In the genomic region with DNA sequence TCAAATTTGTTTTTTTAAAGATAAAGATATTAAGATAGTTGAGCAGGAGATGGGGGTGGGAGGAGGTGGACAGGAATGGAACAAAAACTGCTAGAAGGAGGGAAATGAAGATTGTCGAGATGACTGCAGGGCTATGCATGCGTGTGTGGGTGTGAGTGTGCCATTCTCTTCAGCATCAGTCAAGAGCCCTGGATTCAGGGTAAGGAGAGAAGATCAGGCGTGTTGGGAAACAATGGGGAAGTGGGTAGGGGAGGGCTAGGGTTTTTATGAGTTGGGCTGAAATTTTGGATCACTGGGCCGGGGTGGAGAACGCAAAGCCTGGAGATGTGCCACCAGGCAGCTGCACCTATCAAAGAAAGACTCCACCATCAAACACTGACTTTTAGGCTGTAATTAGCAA, we compare ENCODE assay signal across 12 cellular contexts. TPM values are rescaled to one million over a fixed set of nuclear protein-coding genes. Genes with fewer than 3 reads are reported as not detected.
DNase-seq lines count a peak whose midpoint lies in the region; ATAC-seq and TF ChIP-seq lines count a peak whose summit lies in the region.
"Had no signal": no experiment of that assay in that cellular context is flagged by ENCODE, and none has a peak within 500 bp of the region (broad histone marks: within the 10 kb centered on the region; RNA-seq: fewer than 3 reads in every experiment).

No MANE protein-coding gene starts in this region.

- H2AFZ ChIP-seq in smooth muscle cell (ENCODE audit: low read depth), result no peak overlapping the region

- peak overlapping the region; percentile 77 for H3K27ac ChIP-seq in caudate nucleus (ENCODE audit: low read depth, low read length)
- H3K27ac ChIP-seq in layer of hippocampus (ENCODE audit: low read depth, low read length), result peak overlapping the region; percentile 24
- no peak overlapping the region for H3K27ac ChIP-seq in smooth muscle cell (ENCODE audit: low read depth)

- H3K27me3 ChIP-seq in layer of hippocampus (ENCODE audit: control insufficient read depth, insufficient read depth, low read length) (no peaks in the 10 kb centered on the region), smooth muscle cell (ENCODE audit: low read depth) (no peaks in the 10 kb centered on the region)

- DNase-seq in EH (ENCODE audit: low read depth), result peak; percentile 57
- DNase-seq in caudate nucleus (lab: John Stamatoyannopoulos, UW), result peak in 21 of 61 donors; percentile 6 to 79 (median 33)
- no peak for DNase-seq in smooth muscle cell (lab: John Stamatoyannopoulos, UW; ENCODE audit: unreplicated experiment)
- DNase-seq in NCI-H2196 (lab: John Stamatoyannopoulos, UW; ENCODE audit: unreplicated experiment), result no peak
- no peak for DNase-seq in SKM-1 (lab: John Stamatoyannopoulos, UW; ENCODE audit: unreplicated experiment)
- no peak for DNase-seq in progenitor cell of endocrine pancreas (ENCODE audit: low spot score, unreplicated experiment)
- DNase-seq: activated CD4-positive, alpha-beta T cell treated with anti-CD3 and anti-CD28 coated beads for 1 hour; activated T-cell treated with anti-CD3 and anti-CD28 coated beads, Interleukin-2, amount 50 U/mL, for 4 hours; DMS53; MM.1S had no signal

- 60% methylated on average over 5 of the region's 5 CpGs for WGBS in smooth muscle cell (ENCODE audit: low lambda C conversion rate)

- no peak overlapping the region for H3K4me3 ChIP-seq in smooth muscle cell

- H3K4me1 Mint-ChIP-seq in progenitor cell of endocrine pancreas (ENCODE audit: low read depth), result peaks cover 2% of the 10 kb centered on the region

- no peaks in the 10 kb centered on the region for H4K20me1 ChIP-seq in smooth muscle cell (ENCODE audit: low read depth)

- no peaks in the 10 kb centered on the region for H3K79me2 ChIP-seq in smooth muscle cell (ENCODE audit: low read depth)

- peaks cover 19% of the 10 kb centered on the region for H3K36me3 Mint-ChIP-seq in progenitor cell of endocrine pancreas (ENCODE audit: insufficient read depth)

- H3K36me3 ChIP-seq in smooth muscle cell (ENCODE audit: low read depth), result no peaks in the 10 kb centered on the region

- TF ChIP-seq CTCF in smooth muscle cell (IDR thresholded peaks at IDR 0.05; ENCODE audit: borderline replicate concordance, insufficient read depth, poor library complexity, severe bottlenecking) (no peak), progenitor cell of endocrine pancreas (IDR thresholded peaks at IDR 0.05; ENCODE audit: unreplicated experiment) (no peak)

- no peak for ATAC-seq in GM19452 (IDR thresholded peaks at IDR 0.05; ENCODE audit: unreplicated experiment)
- ATAC-seq: activated T-cell treated with anti-CD3 and anti-CD28 coated beads, Interleukin-2, amount 50 U/mL, for 4 hours had no signal

- H3K9ac ChIP-seq in smooth muscle cell (ENCODE audit: low read depth), result no peak overlapping the region

- H3K9me3 Mint-ChIP-seq in progenitor cell of endocrine pancreas (ENCODE audit: low read depth), result no peaks in the 10 kb centered on the region

- peak overlapping the region; percentile 4 for H3K4me2 ChIP-seq in smooth muscle cell

- H3K27ac Mint-ChIP-seq in progenitor cell of endocrine pancreas, result no peak overlapping the region

- H3K27me3 Mint-ChIP-seq in progenitor cell of endocrine pancreas, result no peaks in the 10 kb centered on the region

- H3K4me3 Mint-ChIP-seq in progenitor cell of endocrine pancreas (ENCODE audit: low read depth), result no peak overlapping the region
- H3K4me3 Mint-ChIP-seq: activated T-cell treated with anti-CD3 and anti-CD28 coated beads, Interleukin-2, amount 50 U/mL, for 4 hours had no signal

- no peaks in the 10 kb centered on the region for H3K9me3 ChIP-seq in smooth muscle cell (replicated peaks; ENCODE audit: low read depth)

- peaks cover 5% of the 10 kb centered on the region for H3K4me1 ChIP-seq in smooth muscle cell (ENCODE audit: low read depth)

- H3F3A ChIP-seq in smooth muscle cell (ENCODE audit: low read depth), result no peaks in the 10 kb centered on the region

RNA-seq across cellular contexts. Expression of a gene that starts 4.5 kb away (rescaled TPM):
- total RNA-seq in smooth muscle cell, result 0.45 and 1.4 TPM in 2 replicates
- polyA plus RNA-seq in smooth muscle cell, result 4.2 and 4.3 TPM in 2 replicates
- 17.6 and 27.0 TPM in 2 replicates for total RNA-seq in progenitor cell of endocrine pancreas
